ENCODE assay signal across 8 cellular contexts in genomic region chr5:154287136-154287535, GRCh38.
DNase-seq lines count a peak whose midpoint lies in the region; ATAC-seq and TF ChIP-seq lines count a peak whose summit lies in the region.

No MANE protein-coding gene starts in this region.

- H3K4me3 ChIP-seq in cardiac fibroblast (replicated peaks in 1 of 2; ENCODE audit: low read depth in 2 of 2, low read length in 2 of 2), result no peak overlapping the region
- no peak overlapping the region for H3K4me3 ChIP-seq in stomach smooth muscle (ENCODE audit: low read length in 2 of 2)

- H3K27ac ChIP-seq in stomach smooth muscle (ENCODE audit: low read length), result peak overlapping the region; percentile 58

- POLR2A ChIA-PET in GM10248 (lab: Yijun Ruan, JAX), result no interaction called here

- no peaks in the 10 kb centered on the region for H3K9me3 ChIP-seq in stomach smooth muscle (ENCODE audit: control insufficient read depth in 2 of 2, low read length in 2 of 2)

- DNase-seq in HS-27A (ENCODE audit: low read depth) (peak; percentile 62), cardiac fibroblast (ENCODE audit: low read depth in 2 of 2) (peak; percentile 84 to 88), kidney glomerular epithelial cell (lab: John Stamatoyannopoulos, UW) (peak; percentile 92), GM10248 (ENCODE audit: extremely low spot score) (no peak)
- no peak for DNase-seq in activated naive CD4-positive, alpha-beta T cell treated with anti-CD3 and anti-CD28 coated beads, Interleukin-2, amount 50 U/mL, for 16 hours

- H3K36me3 ChIP-seq in stomach smooth muscle (ENCODE audit: control insufficient read depth in 2 of 2, insufficient read depth in 2 of 2, low read length in 2 of 2), result no peaks in the 10 kb centered on the region

- no peaks in the 10 kb centered on the region for H3K27me3 ChIP-seq in stomach smooth muscle (ENCODE audit: control insufficient read depth in 1 of 2, insufficient read depth in 2 of 2, low read length in 2 of 2)

- CTCF ChIA-PET in GM10248 (lab: Yijun Ruan, JAX), result interaction anchor here (1.3 to 1.5 kb wide), 2 partner anchors 12 to 90 kb away, joined by 3 read pairs; no protein-coding TSS in a partner anchor

- H3K9ac ChIP-seq in stomach smooth muscle (ENCODE audit: low read length in 2 of 2), result peak overlapping the region in 1 of 2 donors; percentile 13

- ATAC-seq in HG03354 (IDR thresholded peaks at IDR 0.05; ENCODE audit: poor library complexity, severe bottlenecking, unreplicated experiment) (no peak), HG03521 (IDR thresholded peaks at IDR 0.05; ENCODE audit: unreplicated experiment) (no peak)

- peaks cover 22% of the 10 kb centered on the region for H3K4me1 ChIP-seq in stomach smooth muscle (ENCODE audit: control insufficient read depth, insufficient read depth, low read length)

- TF ChIP-seq CTCF in cardiac fibroblast (IDR thresholded peaks at IDR 0.05; ENCODE audit: low read depth, low read length) (no peak), GM10248 (IDR thresholded peaks at IDR 0.05; ENCODE audit: control extremely low read depth, extremely low read depth, low read depth, missing control alignments) (no peak)

Comparison
In these comparisons a context has a peak if more than half of its experiments do, and no peak if none do; other contexts are left out.
1. DNase-seq: peak in HS-27A (single experiment), cardiac fibroblast (2 of 2) and kidney glomerular epithelial cell (single experiment); none in GM10248 (single experiment) and activated naive CD4-positive, alpha-beta T cell treated with anti-CD3 and anti-CD28 coated beads, Interleukin-2, amount 50 U/mL, for 16 hours (single experiment).